In the genomic region with DNA sequence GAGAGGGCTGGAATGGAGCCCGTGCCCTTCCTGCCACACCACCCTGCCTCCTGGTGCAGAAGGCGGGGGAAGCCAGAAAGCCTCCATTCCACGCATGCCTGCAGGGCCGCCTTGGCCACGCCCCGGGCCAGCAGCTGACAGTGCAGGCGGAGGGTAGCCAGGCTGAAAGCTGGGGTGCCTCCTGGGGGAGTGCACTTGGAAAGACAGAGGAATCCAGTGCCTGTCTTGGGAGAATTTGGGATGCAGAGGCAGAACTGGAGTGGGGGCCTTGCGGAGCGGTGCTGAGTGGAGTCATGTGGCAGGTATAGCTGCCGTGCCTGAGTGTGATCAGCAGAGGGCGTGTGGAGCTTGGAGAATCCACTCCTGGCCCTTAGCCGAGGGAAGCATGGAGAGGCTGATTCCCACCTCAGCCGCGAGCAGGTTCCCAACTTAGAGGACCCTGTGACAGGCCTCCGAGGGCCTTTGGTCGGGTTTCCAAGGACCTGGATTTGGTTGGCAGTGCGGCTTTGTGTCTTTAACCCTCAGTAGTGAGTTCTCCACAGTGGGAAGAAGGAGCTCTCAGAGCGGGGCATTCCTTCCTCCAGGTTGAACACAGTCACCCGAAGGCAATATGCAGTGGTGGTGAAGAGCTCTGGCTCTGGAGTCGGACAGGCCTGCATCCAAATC, we compare ENCODE assay signal across 1 cellular context.
A peak's percentile ranks its signal among the peaks of the same experiment; 100 is the strongest.
TF ChIP-seq lines count a peak whose summit lies in the region.

No MANE protein-coding gene starts in this region.

TF ChIP-seq in HEK293, 187 proteins besides CTCF, POLR2A, EP300 and RAD21 (continued from another document and continues in another):
- TF ChIP-seq, protein P1, sequence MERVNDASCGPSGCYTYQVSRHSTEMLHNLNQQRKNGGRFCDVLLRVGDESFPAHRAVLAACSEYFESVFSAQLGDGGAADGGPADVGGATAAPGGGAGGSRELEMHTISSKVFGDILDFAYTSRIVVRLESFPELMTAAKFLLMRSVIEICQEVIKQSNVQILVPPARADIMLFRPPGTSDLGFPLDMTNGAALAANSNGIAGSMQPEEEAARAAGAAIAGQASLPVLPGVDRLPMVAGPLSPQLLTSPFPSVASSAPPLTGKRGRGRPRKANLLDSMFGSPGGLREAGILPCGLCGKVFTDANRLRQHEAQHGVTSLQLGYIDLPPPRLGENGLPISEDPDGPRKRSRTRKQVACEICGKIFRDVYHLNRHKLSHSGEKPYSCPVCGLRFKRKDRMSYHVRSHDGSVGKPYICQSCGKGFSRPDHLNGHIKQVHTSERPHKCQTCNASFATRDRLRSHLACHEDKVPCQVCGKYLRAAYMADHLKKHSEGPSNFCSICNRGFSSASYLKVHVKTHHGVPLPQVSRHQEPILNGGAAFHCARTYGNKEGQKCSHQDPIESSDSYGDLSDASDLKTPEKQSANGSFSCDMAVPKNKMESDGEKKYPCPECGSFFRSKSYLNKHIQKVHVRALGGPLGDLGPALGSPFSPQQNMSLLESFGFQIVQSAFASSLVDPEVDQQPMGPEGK (tag by site-specific recombination; IDR thresholded peaks at IDR 0.05): peak; percentile 73
- TF ChIP-seq ZNF16 (tag by site-specific recombination; IDR thresholded peaks at IDR 0.05; ENCODE audit: low read depth) (no peak), FEZF1 (tag by site-specific recombination; IDR thresholded peaks at IDR 0.05) (no peak), SP7 (tag by site-specific recombination; IDR thresholded peaks at IDR 0.05) (peak; percentile 39; the same call in 1 of the 2 replicates), HOXD13 (CRISPR knock-in tag; IDR thresholded peaks at IDR 0.05; ENCODE audit: borderline replicate concordance) (no peak), ZNF266 (tag by site-specific recombination; IDR thresholded peaks at IDR 0.05; ENCODE audit: low read depth) (no peak), ZNF654 (tag by site-specific recombination; IDR thresholded peaks at IDR 0.05; ENCODE audit: low read depth) (peak; percentile 83), ZNF585B (tag by site-specific recombination; IDR thresholded peaks at IDR 0.05) (no peak), ZNF132 (tag by site-specific recombination; IDR thresholded peaks at IDR 0.05; ENCODE audit: borderline replicate concordance) (no peak), HOXA7 (CRISPR knock-in tag; IDR thresholded peaks at IDR 0.05; ENCODE audit: borderline replicate concordance) (no peak), ZFP69B (tag by site-specific recombination; IDR thresholded peaks at IDR 0.05) (no peak), KLF16 (tag by site-specific recombination; IDR thresholded peaks at IDR 0.05) (no peak), ZNF701 (tag by site-specific recombination; IDR thresholded peaks at IDR 0.05) (no peak), ZNF416 (tag by site-specific recombination; IDR thresholded peaks at IDR 0.05) (no peak), ZNF623 (tag by site-specific recombination; IDR thresholded peaks at IDR 0.05) (no peak), ZBTB7A (tag by site-specific recombination; IDR thresholded peaks at IDR 0.05; ENCODE audit: low read depth) (no peak), ZNF600 (tag by site-specific recombination; IDR thresholded peaks at IDR 0.05) (peak; percentile 83), ZNF580 (tag by site-specific recombination; IDR thresholded peaks at IDR 0.05) (no peak), ZEB2 (tag by site-specific recombination; IDR thresholded peaks at IDR 0.05) (no peak), SCRT1 (tag by site-specific recombination; IDR thresholded peaks at IDR 0.05; ENCODE audit: borderline replicate concordance) (no peak), BCL11B (tag by site-specific recombination; IDR thresholded peaks at IDR 0.05; ENCODE audit: low read depth) (no peak), ZNF596 (tag by site-specific recombination; IDR thresholded peaks at IDR 0.05) (no peak), SP2 (tag by site-specific recombination; IDR thresholded peaks at IDR 0.05) (no peak), ZBTB8A (tag by site-specific recombination; IDR thresholded peaks at IDR 0.05) (0 out of 2 replicates have a peak, but pooled peaks have one; percentile 17), ZNF555 (tag by site-specific recombination; conservative IDR thresholded peaks at IDR 0.05) (no peak), KLF7 (tag by site-specific recombination; IDR thresholded peaks at IDR 0.05; ENCODE audit: borderline replicate concordance) (peak; percentile 70), ZBTB20 (tag by site-specific recombination; IDR thresholded peaks at IDR 0.05) (peak; percentile 35; the same call in 1 of the 2 replicates), ZNF133 (tag by site-specific recombination; IDR thresholded peaks at IDR 0.05) (no peak), GLIS1 (tag by site-specific recombination; IDR thresholded peaks at IDR 0.05) (peak; percentile 57; the same call in 1 of the 2 replicates), ZNF341 (tag by site-specific recombination; IDR thresholded peaks at IDR 0.05; ENCODE audit: low read depth) (peak; percentile 42; the same call in 1 of the 2 replicates), MZF1 (tag by site-specific recombination; IDR thresholded peaks at IDR 0.05; ENCODE audit: borderline replicate concordance) (no peak), ZNF514 (tag by site-specific recombination; IDR thresholded peaks at IDR 0.05) (no peak), ZNF23 (tag by site-specific recombination; IDR thresholded peaks at IDR 0.05; ENCODE audit: borderline replicate concordance) (no peak), ZNF510 (tag by site-specific recombination; IDR thresholded peaks at IDR 0.05; ENCODE audit: insufficient replicate concordance) (no peak), ZNF777 (tag by site-specific recombination; IDR thresholded peaks at IDR 0.05; ENCODE audit: borderline replicate concordance) (no peak), ZNF423 (tag by site-specific recombination; IDR thresholded peaks at IDR 0.05) (no peak), OSR2 (tag by site-specific recombination; IDR thresholded peaks at IDR 0.05) (no peak), ZBTB1 (tag by site-specific recombination; IDR thresholded peaks at IDR 0.05) (no peak), ZNF560 (tag by site-specific recombination; IDR thresholded peaks at IDR 0.05; ENCODE audit: borderline replicate concordance) (no peak), ZNF645 (tag by site-specific recombination; IDR thresholded peaks at IDR 0.05) (no peak), ZNF37A (tag by site-specific recombination; IDR thresholded peaks at IDR 0.05) (no peak), RBAK (tag by site-specific recombination; IDR thresholded peaks at IDR 0.05) (no peak), ZNF211 (tag by site-specific recombination; IDR thresholded peaks at IDR 0.05; ENCODE audit: low read depth) (no peak), ZNF704 (tag by site-specific recombination; IDR thresholded peaks at IDR 0.05) (no peak), ZNF677 (tag by site-specific recombination; IDR thresholded peaks at IDR 0.05) (no peak), ZNF530 (tag by site-specific recombination; IDR thresholded peaks at IDR 0.05; ENCODE audit: low read depth) (no peak), ZNF449 (tag by site-specific recombination; IDR thresholded peaks at IDR 0.05) (no peak), ZNF184 (tag by site-specific recombination; IDR thresholded peaks at IDR 0.05) (peak; percentile 55; the same call in 1 of the 2 replicates), ZNF404 (tag by site-specific recombination; IDR thresholded peaks at IDR 0.05) (no peak), ZNF10 (tag by site-specific recombination; IDR thresholded peaks at IDR 0.05) (no peak), ZNF521 (tag by site-specific recombination; IDR thresholded peaks at IDR 0.05) (no peak), ZNF624 (tag by site-specific recombination; IDR thresholded peaks at IDR 0.05) (no peak), ZBTB21 (tag by site-specific recombination; IDR thresholded peaks at IDR 0.05) (no peak), ZNF658 (tag by site-specific recombination; IDR thresholded peaks at IDR 0.05) (no peak), GFI1B (tag by site-specific recombination; IDR thresholded peaks at IDR 0.05) (no peak), BCL11A (tag by site-specific recombination; IDR thresholded peaks at IDR 0.05; ENCODE audit: low read depth) (no peak), ZNF335 (tag by site-specific recombination; conservative IDR thresholded peaks at IDR 0.05) (peak; percentile 66), ZNF707 (tag by site-specific recombination; IDR thresholded peaks at IDR 0.05) (no peak), ZNF239 (tag by site-specific recombination; IDR thresholded peaks at IDR 0.05) (no peak)
- TF ChIP-seq, protein P2, sequence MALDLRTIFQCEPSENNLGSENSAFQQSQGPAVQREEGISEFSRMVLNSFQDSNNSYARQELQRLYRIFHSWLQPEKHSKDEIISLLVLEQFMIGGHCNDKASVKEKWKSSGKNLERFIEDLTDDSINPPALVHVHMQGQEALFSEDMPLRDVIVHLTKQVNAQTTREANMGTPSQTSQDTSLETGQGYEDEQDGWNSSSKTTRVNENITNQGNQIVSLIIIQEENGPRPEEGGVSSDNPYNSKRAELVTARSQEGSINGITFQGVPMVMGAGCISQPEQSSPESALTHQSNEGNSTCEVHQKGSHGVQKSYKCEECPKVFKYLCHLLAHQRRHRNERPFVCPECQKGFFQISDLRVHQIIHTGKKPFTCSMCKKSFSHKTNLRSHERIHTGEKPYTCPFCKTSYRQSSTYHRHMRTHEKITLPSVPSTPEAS (tag by site-specific recombination; IDR thresholded peaks at IDR 0.05): no peak
- TF ChIP-seq, protein P3, sequence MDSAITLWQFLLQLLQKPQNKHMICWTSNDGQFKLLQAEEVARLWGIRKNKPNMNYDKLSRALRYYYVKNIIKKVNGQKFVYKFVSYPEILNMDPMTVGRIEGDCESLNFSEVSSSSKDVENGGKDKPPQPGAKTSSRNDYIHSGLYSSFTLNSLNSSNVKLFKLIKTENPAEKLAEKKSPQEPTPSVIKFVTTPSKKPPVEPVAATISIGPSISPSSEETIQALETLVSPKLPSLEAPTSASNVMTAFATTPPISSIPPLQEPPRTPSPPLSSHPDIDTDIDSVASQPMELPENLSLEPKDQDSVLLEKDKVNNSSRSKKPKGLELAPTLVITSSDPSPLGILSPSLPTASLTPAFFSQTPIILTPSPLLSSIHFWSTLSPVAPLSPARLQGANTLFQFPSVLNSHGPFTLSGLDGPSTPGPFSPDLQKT (IDR thresholded peaks at IDR 0.05; ENCODE audit: borderline replicate concordance, low read depth, low read length): no peak
- TF ChIP-seq, protein P4, sequence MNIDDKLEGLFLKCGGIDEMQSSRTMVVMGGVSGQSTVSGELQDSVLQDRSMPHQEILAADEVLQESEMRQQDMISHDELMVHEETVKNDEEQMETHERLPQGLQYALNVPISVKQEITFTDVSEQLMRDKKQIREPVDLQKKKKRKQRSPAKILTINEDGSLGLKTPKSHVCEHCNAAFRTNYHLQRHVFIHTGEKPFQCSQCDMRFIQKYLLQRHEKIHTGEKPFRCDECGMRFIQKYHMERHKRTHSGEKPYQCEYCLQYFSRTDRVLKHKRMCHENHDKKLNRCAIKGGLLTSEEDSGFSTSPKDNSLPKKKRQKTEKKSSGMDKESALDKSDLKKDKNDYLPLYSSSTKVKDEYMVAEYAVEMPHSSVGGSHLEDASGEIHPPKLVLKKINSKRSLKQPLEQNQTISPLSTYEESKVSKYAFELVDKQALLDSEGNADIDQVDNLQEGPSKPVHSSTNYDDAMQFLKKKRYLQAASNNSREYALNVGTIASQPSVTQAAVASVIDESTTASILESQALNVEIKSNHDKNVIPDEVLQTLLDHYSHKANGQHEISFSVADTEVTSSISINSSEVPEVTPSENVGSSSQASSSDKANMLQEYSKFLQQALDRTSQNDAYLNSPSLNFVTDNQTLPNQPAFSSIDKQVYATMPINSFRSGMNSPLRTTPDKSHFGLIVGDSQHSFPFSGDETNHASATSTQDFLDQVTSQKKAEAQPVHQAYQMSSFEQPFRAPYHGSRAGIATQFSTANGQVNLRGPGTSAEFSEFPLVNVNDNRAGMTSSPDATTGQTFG (tag by site-specific recombination; IDR thresholded peaks at IDR 0.05; ENCODE audit: borderline replicate concordance): no peak
